ENCODE assay signal across 23 cellular contexts in the genomic region with DNA sequence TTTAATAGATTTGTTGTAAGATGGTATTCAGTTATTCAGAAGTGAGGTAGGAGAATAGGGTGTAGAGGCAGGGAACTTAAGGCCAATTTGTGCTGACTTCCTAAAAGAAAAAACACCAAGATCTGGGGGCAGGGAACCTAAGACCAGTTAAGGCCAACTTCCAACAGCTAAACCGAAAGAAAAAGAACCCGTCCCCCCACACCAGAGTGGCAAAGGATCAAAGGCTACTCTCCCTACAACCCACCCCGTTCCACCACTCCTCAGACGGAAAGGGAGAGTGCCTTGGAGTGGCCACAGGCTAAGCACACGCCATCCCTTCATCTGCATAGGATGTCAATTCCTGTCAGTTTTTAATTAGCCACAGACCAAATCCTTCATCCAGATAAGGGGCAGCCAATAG. TPM values are rescaled to one million over a fixed set of nuclear protein-coding genes. Genes with fewer than 3 reads are reported as not detected.
DNase-seq lines count a peak whose midpoint lies in the region; ATAC-seq and TF ChIP-seq lines count a peak whose summit lies in the region.
"Had no signal": no experiment of that assay in that cellular context is flagged by ENCODE, and none has a peak within 500 bp of the region (broad histone marks: within the 10 kb centered on the region; RNA-seq: fewer than 3 reads in every experiment).

No MANE protein-coding gene starts in this region.

- H3K4me1 ChIP-seq in BLaER1 treated with 17β-estradiol and CSF1 and Interleukin-3, amounts not matched to agents 10 nM and 100 nM: peaks cover 25 to 35% (median 31%) of the 10 kb centered on the region in 10 experiments
- peaks cover 19 to 26% of the 10 kb centered on the region in 2 donors for H3K4me1 ChIP-seq in naive thymus-derived CD4-positive, alpha-beta T cell (ENCODE audit: control insufficient read depth in 2 of 2, insufficient read depth in 2 of 2, low read length in 2 of 2)
- H3K4me1 ChIP-seq: breast epithelium, gastrocnemius medialis had no signal

- H3K4me2 ChIP-seq in BLaER1 treated with 17β-estradiol and CSF1 and Interleukin-3, amounts not matched to agents 10 nM and 100 nM: peak overlapping the region; percentile 72 to 92 (median 89)
- no peak overlapping the region for H3K4me2 ChIP-seq in SU-DHL-6 (ENCODE audit: low read depth, low read length, poor library complexity, severe bottlenecking)

- H3K36me3 Mint-ChIP-seq in CD4-positive, alpha-beta T cell (ENCODE audit: low read depth): peaks cover 64% of the 10 kb centered on the region
- H3K36me3 Mint-ChIP-seq in naive thymus-derived CD4-positive, alpha-beta T cell: peaks cover 11 to 39% (median 23%) of the 10 kb centered on the region in 5 donors

- peaks cover under 1 to 11% (median 3%) of the 10 kb centered on the region in 11 experiments; a peak in 14 of 22 replicates for H3K36me3 ChIP-seq in BLaER1 treated with 17β-estradiol and CSF1 and Interleukin-3, amounts not matched to agents 10 nM and 100 nM
- H3K36me3 ChIP-seq in SU-DHL-6 (ENCODE audit: low read length): no peaks in the 10 kb centered on the region
- H3K36me3 ChIP-seq in naive thymus-derived CD4-positive, alpha-beta T cell (ENCODE audit: control insufficient read depth in 2 of 3, insufficient read depth in 3 of 3, low read length in 3 of 3): peaks cover 0 to 7% (median 0%) of the 10 kb centered on the region in 3 experiments
- H3K36me3 ChIP-seq: breast epithelium, gastrocnemius medialis, sigmoid colon, tibial nerve had no signal

- CTCF ChIA-PET in CD4-positive, alpha-beta T cell (lab: Charles Lee): no interaction called here
- CTCF ChIA-PET in naive thymus-derived CD4-positive, alpha-beta T cell (lab: Charles Lee): no interaction called here

- no peak overlapping the region for H3K4me3 Mint-ChIP-seq in CD4-positive, alpha-beta T cell
- H3K4me3 Mint-ChIP-seq in naive thymus-derived CD4-positive, alpha-beta T cell: peak overlapping the region in 5 of 10 donors; percentile 45 to 79 (median 70)
- H3K4me3 Mint-ChIP-seq: activated CD4-positive, alpha-beta T cell treated with anti-CD3 and anti-CD28 coated beads for 36 hours had no signal

- no peak for ATAC-seq in CD4-positive, alpha-beta T cell (ENCODE audit: poor library complexity)
- no peak for ATAC-seq in naive thymus-derived CD4-positive, alpha-beta T cell
- ATAC-seq in GM18858 (IDR thresholded peaks at IDR 0.05; ENCODE audit: unreplicated experiment): no peak
- ATAC-seq: activated CD4-positive, alpha-beta T cell treated with anti-CD3 and anti-CD28 coated beads for 36 hours; gastrocnemius medialis; left ventricle myocardium superior had no signal

- TF ChIP-seq CTCF in CD4-positive, alpha-beta T cell (IDR thresholded peaks at IDR 0.05): no peak
- no peak for TF ChIP-seq CTCF in SU-DHL-6 (IDR thresholded peaks at IDR 0.05; ENCODE audit: insufficient read depth, low read length, poor library complexity, severe bottlenecking)

- H3K4me3 ChIP-seq in BLaER1 treated with 17β-estradiol and CSF1 and Interleukin-3, amounts not matched to agents 10 nM and 100 nM: peak overlapping the region; percentile 33 to 91 (median 56)
- H3K4me3 ChIP-seq in SU-DHL-6 (ENCODE audit: insufficient read depth, low read length, poor library complexity, severe bottlenecking): no peak overlapping the region
- peak overlapping the region; percentile 45 for H3K4me3 ChIP-seq in naive thymus-derived CD4-positive, alpha-beta T cell (ENCODE audit: low read length)
- H3K4me3 ChIP-seq: breast epithelium, gastrocnemius medialis, sigmoid colon, tibial nerve had no signal

- no peaks in the 10 kb centered on the region for H3F3A ChIP-seq in SU-DHL-6 (ENCODE audit: insufficient read depth)

- DNase-seq in CD4-positive, alpha-beta T cell: no peak
- DNase-seq in naive thymus-derived CD4-positive, alpha-beta T cell: no peak
- DNase-seq in NCI-H2029 (lab: John Stamatoyannopoulos, UW) (no peak), NCI-H2171 (lab: John Stamatoyannopoulos, UW) (no peak)
- DNase-seq: activated CD8-positive, alpha-beta memory T cell treated with anti-CD3 and anti-CD28 coated beads, Interleukin-2, amount 50 U/mL, for 4 hours; activated effector memory CD4-positive, alpha-beta T cell treated with Interleukin-2 at 50 U/mL for 16 hours; amygdala; DMS53; gastrocnemius medialis; Karpas-422; left ventricle myocardium superior; midbrain; NCI-H526 treated with DMSO at 0.1 percent for 48 hours; sigmoid colon; stimulated activated CD4-positive, alpha-beta T cell treated with anti-CD3 and anti-CD28 coated beads, Interleukin-15, amount 100 ng/mL, for 24 hours had no signal

- no peaks in the 10 kb centered on the region for H3K9me2 ChIP-seq in SU-DHL-6 (replicated peaks; ENCODE audit: insufficient read depth, low read length)

- no peaks in the 10 kb centered on the region for H3K27me3 ChIP-seq in BLaER1 treated with 17β-estradiol and CSF1 and Interleukin-3, amounts not matched to agents 10 nM and 100 nM
- no peaks in the 10 kb centered on the region for H3K27me3 ChIP-seq in CD4-positive, alpha-beta T cell (ENCODE audit: control insufficient read depth, insufficient read depth, low read length)
- H3K27me3 ChIP-seq in SU-DHL-6 (ENCODE audit: low read length): no peaks in the 10 kb centered on the region
- no peaks in the 10 kb centered on the region for H3K27me3 ChIP-seq in naive thymus-derived CD4-positive, alpha-beta T cell (ENCODE audit: control insufficient read depth in 2 of 2, insufficient read depth in 2 of 2, low read length in 2 of 2)
- H3K27me3 ChIP-seq: breast epithelium, gastrocnemius medialis, sigmoid colon, tibial nerve had no signal

- POLR2A ChIA-PET in CD4-positive, alpha-beta T cell (lab: Charles Lee): no interaction called here
- POLR2A ChIA-PET in naive thymus-derived CD4-positive, alpha-beta T cell (lab: Charles Lee): no interaction called here

- H3K4me1 Mint-ChIP-seq in CD4-positive, alpha-beta T cell (ENCODE audit: low read depth): peaks cover 41% of the 10 kb centered on the region
- H3K4me1 Mint-ChIP-seq in naive thymus-derived CD4-positive, alpha-beta T cell: peaks cover 16 to 47% (median 32%) of the 10 kb centered on the region in 7 donors

- peaks cover 8% of the 10 kb centered on the region for H3K79me2 ChIP-seq in SU-DHL-6 (ENCODE audit: insufficient read depth, low read length)

- no peaks in the 10 kb centered on the region for H3K27me3 Mint-ChIP-seq in CD4-positive, alpha-beta T cell
- peaks cover 0 to 3% (median 0%) of the 10 kb centered on the region in 5 donors for H3K27me3 Mint-ChIP-seq in naive thymus-derived CD4-positive, alpha-beta T cell
- H3K27me3 Mint-ChIP-seq: activated CD4-positive, alpha-beta T cell treated with anti-CD3 and anti-CD28 coated beads for 36 hours; progenitor cell of endocrine pancreas; stimulated activated naive CD8-positive, alpha-beta T cell treated with anti-CD3 and anti-CD28 coated beads, Interleukin-15, amount 100 ng/mL, for 72 hours had no signal

- peaks cover 66 to 88% (median 75%) of the 10 kb centered on the region in 11 experiments for H3K9me3 ChIP-seq in BLaER1 treated with 17β-estradiol and CSF1 and Interleukin-3, amounts not matched to agents 10 nM and 100 nM (replicated peaks in 1 of 11)
- peaks cover 50% of the 10 kb centered on the region for H3K9me3 ChIP-seq in CD4-positive, alpha-beta T cell (ENCODE audit: control insufficient read depth, low read length)
- H3K9me3 ChIP-seq in SU-DHL-6 (ENCODE audit: insufficient read depth, low read length): peaks cover 19% of the 10 kb centered on the region
- H3K9me3 ChIP-seq in naive thymus-derived CD4-positive, alpha-beta T cell (ENCODE audit: control insufficient read depth in 2 of 3, low read length in 3 of 3): peaks cover 0 to 38% (median 0%) of the 10 kb centered on the region in 3 experiments
- H3K9me3 ChIP-seq: gastrocnemius medialis, sigmoid colon had no signal

- intact Hi-C loops in CD4-positive, alpha-beta T cell (cut with DNase I, micrococcal nuclease): loop anchor here in 1 of 2 experiments (5.0 kb wide), 1 partner anchor 217 kb away; a partner anchor contains a TSS
- intact Hi-C loops in naive thymus-derived CD4-positive, alpha-beta T cell (cut with micrococcal nuclease): loop anchor here (5.0 kb wide), 5 partner anchors 122 to 662 kb away; a partner anchor contains a TSS

- H3K9ac ChIP-seq in BLaER1 treated with 17β-estradiol and CSF1 and Interleukin-3, amounts not matched to agents 10 nM and 100 nM: peak overlapping the region; percentile 58 to 85 (median 81); a peak in 21 of 22 replicates
- H3K9ac ChIP-seq in SU-DHL-6 (ENCODE audit: low read length): no peak overlapping the region

- H2AFZ ChIP-seq in SU-DHL-6 (ENCODE audit: low read depth, low read length, severe bottlenecking): peak overlapping the region; percentile 77

- peak overlapping the region; percentile 83 for H3K27ac Mint-ChIP-seq in CD4-positive, alpha-beta T cell
- peak overlapping the region in 6 of 9 donors; percentile 37 to 87 (median 85) for H3K27ac Mint-ChIP-seq in naive thymus-derived CD4-positive, alpha-beta T cell
- H3K27ac Mint-ChIP-seq: progenitor cell of endocrine pancreas had no signal

- H3K27ac ChIP-seq in BLaER1 treated with 17β-estradiol and CSF1 and Interleukin-3, amounts not matched to agents 10 nM and 100 nM: peak overlapping the region; percentile 68 to 94 (median 89)
- H3K27ac ChIP-seq in CD4-positive, alpha-beta T cell (ENCODE audit: low read depth, low read length): no peak overlapping the region
- no peak overlapping the region for H3K27ac ChIP-seq in SU-DHL-6 (ENCODE audit: low read depth, low read length)
- H3K27ac ChIP-seq in naive thymus-derived CD4-positive, alpha-beta T cell (ENCODE audit: low read depth, low read length): no peak overlapping the region
- H3K27ac ChIP-seq: breast epithelium, gastrocnemius medialis, sigmoid colon, tibial nerve had no signal

- H3K9me3 Mint-ChIP-seq in CD4-positive, alpha-beta T cell: peaks cover 28% of the 10 kb centered on the region
- H3K9me3 Mint-ChIP-seq in naive thymus-derived CD4-positive, alpha-beta T cell: peaks cover 11 to 96% (median 43%) of the 10 kb centered on the region in 11 donors

- H4K20me1 ChIP-seq in BLaER1 treated with 17β-estradiol and CSF1 and Interleukin-3, amounts not matched to agents 10 nM and 100 nM: peaks cover 0 to 8% (median 0%) of the 10 kb centered on the region in 11 experiments; a peak in 6 of 22 replicates
- H4K20me1 ChIP-seq in SU-DHL-6 (ENCODE audit: low read depth, low read length): no peaks in the 10 kb centered on the region

RNA-seq across cellular contexts. Expression of a gene that starts 3.7 kb away (rescaled TPM):
- total RNA-seq in CD4-positive, alpha-beta T cell: 1 to 10 TPM; 6.3 to 7.4 TPM
- total RNA-seq in naive thymus-derived CD4-positive, alpha-beta T cell: 10 to 100 TPM in 2 of 5 experiments, 1 to 10 TPM in 3; 2.4 to 12.3 (median 10.0) TPM
- polyA plus RNA-seq in naive thymus-derived CD4-positive, alpha-beta T cell: 1 to 10 TPM; 6.0 to 7.0 TPM

Comparison
In these comparisons a context has a peak if more than half of its experiments do, and no peak if none do; other contexts are left out.
1. H3K27ac ChIP-seq: peak in BLaER1 treated with 17β-estradiol and CSF1 and Interleukin-3, amounts not matched to agents 10 nM and 100 nM (11 of 11); none in CD4-positive, alpha-beta T cell (single experiment), SU-DHL-6 (single experiment) and naive thymus-derived CD4-positive, alpha-beta T cell (single experiment).